ENCODE assay signal across 14 cellular contexts in the genomic region with DNA sequence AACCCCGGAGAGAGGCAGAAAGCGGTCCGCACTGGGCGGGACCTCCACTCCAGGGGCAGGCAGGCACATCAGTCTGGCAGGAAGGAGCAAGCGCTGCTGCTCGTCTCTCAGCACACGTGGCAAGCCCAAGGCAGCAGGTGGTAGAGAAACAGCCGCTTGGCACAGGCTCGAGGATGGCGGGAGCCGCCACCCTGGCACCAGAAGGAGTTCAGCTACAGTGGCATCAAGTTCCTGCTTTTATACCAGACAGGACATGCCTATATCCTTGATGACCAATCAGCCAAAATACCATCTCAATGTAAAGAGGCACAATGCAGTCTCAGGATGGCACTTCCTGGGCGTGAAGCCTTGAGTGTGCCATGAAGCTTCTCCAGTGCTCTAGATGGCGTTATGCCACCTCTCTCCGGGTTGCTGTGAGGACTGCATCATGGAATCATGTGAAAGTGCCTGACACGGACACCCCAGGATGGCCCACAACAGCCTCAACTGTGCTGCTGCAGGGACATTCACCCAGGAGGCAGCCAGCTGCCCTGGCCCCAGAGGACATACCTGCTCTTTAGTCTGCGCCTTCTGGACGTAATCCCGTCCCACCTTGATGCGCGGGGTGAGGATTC.
DNase-seq lines count a peak whose midpoint lies in the region; ATAC-seq, FAIRE-seq and TF ChIP-seq lines count a peak whose summit lies in the region.
"Had no signal": no experiment of that assay in that cellular context is flagged by ENCODE, and none has a peak within 500 bp of the region (broad histone marks: within the 10 kb centered on the region; RNA-seq: fewer than 3 reads in every experiment).

No MANE protein-coding gene starts in this region.

- intact Hi-C loops in activated T-helper 1 cell treated with anti-CD3 and anti-CD28 coated beads, Interleukin-12 subunit alpha, Interleukin-12 subunit beta, Interleukin-2, Interleukin-4 antibody, amounts not matched to agents 30 ng/mL and 10 ng/mL and 1 ng/mL, durations not matched to agents 14 hours and 24 hours and 36 hours (cut with micrococcal nuclease), result no loop called here

- no peak for DNase-seq in activated CD4-positive, alpha-beta T cell treated with anti-CD3 and anti-CD28 coated beads, Interleukin-2, amount 10 ng/mL, durations not matched to agents 7 days and 5 days
- no peak for DNase-seq in activated CD4-positive, alpha-beta T cell treated with anti-CD3 and anti-CD28 coated beads, Interleukin-2, amount 50 U/mL, for 1 hour
- no peak for DNase-seq in activated T-helper 1 cell treated with anti-CD3 and anti-CD28 coated beads, Interleukin-12 subunit alpha, Interleukin-12 subunit beta, Interleukin-2, Interleukin-4 antibody, amounts not matched to agents 30 ng/mL and 10 ng/mL and 1 ng/mL, durations not matched to agents 14 hours and 24 hours and 36 hours (ENCODE audit: low spot score)
- DNase-seq in left lobe of liver (ENCODE audit: low spot score) (no peak), D721Med (ENCODE audit: insufficient read length, low spot score) (no peak), NCI-H2107 (lab: John Stamatoyannopoulos, UW) (no peak)
- DNase-seq in stimulated activated naive CD8-positive, alpha-beta T cell treated with anti-CD3 and anti-CD28 coated beads, Interleukin-15, amount 100 ng/mL, for 72 hours, result no peak
- DNase-seq in stimulated activated CD4-positive, alpha-beta T cell treated with anti-CD3 and anti-CD28 coated beads, Interleukin-15, amount 100 ng/mL, for 24 hours, result no peak
- DNase-seq: ACHN; activated CD4-positive, alpha-beta T cell treated with anti-CD3 and anti-CD28 coated beads, Interleukin-2, amount 10 ng/mL, durations not matched to agents 24 days and 14 days; NCI-H1436; NK-92 treated with Interleukin-12 subunit alpha and Interleukin-12 subunit beta, amount 100 ng/mL, for 24 hours; SW 1271 had no signal

- peaks cover 3% of the 10 kb centered on the region for H3K4me1 Mint-ChIP-seq in activated CD4-positive, alpha-beta T cell treated with anti-CD3 and anti-CD28 coated beads, Interleukin-2, amount 10 ng/mL, durations not matched to agents 7 days and 5 days
- peaks cover 5% of the 10 kb centered on the region for H3K4me1 Mint-ChIP-seq in activated T-helper 1 cell treated with anti-CD3 and anti-CD28 coated beads, Interleukin-12 subunit alpha, Interleukin-12 subunit beta, Interleukin-2, Interleukin-4 antibody, amounts not matched to agents 30 ng/mL and 10 ng/mL and 1 ng/mL, durations not matched to agents 14 hours and 24 hours and 36 hours (ENCODE audit: low read depth)
- peaks cover 17% of the 10 kb centered on the region for H3K4me1 Mint-ChIP-seq in stimulated activated naive CD8-positive, alpha-beta T cell treated with anti-CD3 and anti-CD28 coated beads, Interleukin-15, amount 100 ng/mL, for 72 hours

- peak overlapping the region; percentile 17 for H3K27ac Mint-ChIP-seq in activated CD4-positive, alpha-beta T cell treated with anti-CD3 and anti-CD28 coated beads, Interleukin-2, amount 10 ng/mL, durations not matched to agents 7 days and 5 days
- H3K27ac Mint-ChIP-seq in activated T-helper 1 cell treated with anti-CD3 and anti-CD28 coated beads, Interleukin-12 subunit alpha, Interleukin-12 subunit beta, Interleukin-2, Interleukin-4 antibody, amounts not matched to agents 30 ng/mL and 10 ng/mL and 1 ng/mL, durations not matched to agents 14 hours and 24 hours and 36 hours, result peak overlapping the region; percentile 12
- H3K27ac Mint-ChIP-seq in stimulated activated naive CD8-positive, alpha-beta T cell treated with anti-CD3 and anti-CD28 coated beads, Interleukin-15, amount 100 ng/mL, for 72 hours, result peak overlapping the region; percentile 78 to 85

- no peak for FAIRE-seq in D721Med (lab: Jason Lieb, UNC)
- FAIRE-seq: endometrium had no signal

- H3K36me3 Mint-ChIP-seq in activated CD4-positive, alpha-beta T cell treated with anti-CD3 and anti-CD28 coated beads, Interleukin-2, amount 10 ng/mL, durations not matched to agents 7 days and 5 days (ENCODE audit: low read depth), result peaks cover 66% of the 10 kb centered on the region
- H3K36me3 Mint-ChIP-seq in activated T-helper 1 cell treated with anti-CD3 and anti-CD28 coated beads, Interleukin-12 subunit alpha, Interleukin-12 subunit beta, Interleukin-2, Interleukin-4 antibody, amounts not matched to agents 30 ng/mL and 10 ng/mL and 1 ng/mL, durations not matched to agents 14 hours and 24 hours and 36 hours (ENCODE audit: low read depth), result peaks cover 54% of the 10 kb centered on the region

- TF ChIP-seq CTCF in D721Med (IDR thresholded peaks at IDR 0.05; ENCODE audit: insufficient read depth, missing control alignments), result no peak

- POLR2A ChIA-PET in activated CD4-positive, alpha-beta T cell treated with anti-CD3 and anti-CD28 coated beads, Interleukin-2, amount 10 ng/mL, durations not matched to agents 7 days and 5 days (lab: Charles Lee), result no interaction called here

- H3K27me3 Mint-ChIP-seq in activated CD4-positive, alpha-beta T cell treated with anti-CD3 and anti-CD28 coated beads, Interleukin-2, amount 10 ng/mL, durations not matched to agents 7 days and 5 days, result no peaks in the 10 kb centered on the region
- no peaks in the 10 kb centered on the region for H3K27me3 Mint-ChIP-seq in activated T-helper 1 cell treated with anti-CD3 and anti-CD28 coated beads, Interleukin-12 subunit alpha, Interleukin-12 subunit beta, Interleukin-2, Interleukin-4 antibody, amounts not matched to agents 30 ng/mL and 10 ng/mL and 1 ng/mL, durations not matched to agents 14 hours and 24 hours and 36 hours (ENCODE audit: insufficient read depth)
- no peaks in the 10 kb centered on the region for H3K27me3 Mint-ChIP-seq in stimulated activated naive CD8-positive, alpha-beta T cell treated with anti-CD3 and anti-CD28 coated beads, Interleukin-15, amount 100 ng/mL, for 72 hours
- H3K27me3 Mint-ChIP-seq: activated CD4-positive, alpha-beta T cell treated with anti-CD3 and anti-CD28 coated beads, Interleukin-2, amount 10 ng/mL, durations not matched to agents 24 days and 14 days had no signal

- H3K4me3 Mint-ChIP-seq in activated CD4-positive, alpha-beta T cell treated with anti-CD3 and anti-CD28 coated beads, Interleukin-2, amount 10 ng/mL, durations not matched to agents 7 days and 5 days, result no peak overlapping the region
- no peak overlapping the region for H3K4me3 Mint-ChIP-seq in activated T-helper 1 cell treated with anti-CD3 and anti-CD28 coated beads, Interleukin-12 subunit alpha, Interleukin-12 subunit beta, Interleukin-2, Interleukin-4 antibody, amounts not matched to agents 30 ng/mL and 10 ng/mL and 1 ng/mL, durations not matched to agents 14 hours and 24 hours and 36 hours
- no peak overlapping the region for H3K4me3 Mint-ChIP-seq in stimulated activated naive CD8-positive, alpha-beta T cell treated with anti-CD3 and anti-CD28 coated beads, Interleukin-15, amount 100 ng/mL, for 72 hours
- H3K4me3 Mint-ChIP-seq: activated CD4-positive, alpha-beta T cell treated with anti-CD3 and anti-CD28 coated beads, Interleukin-2, amount 10 ng/mL, durations not matched to agents 24 days and 14 days had no signal

- CTCF ChIA-PET in activated CD4-positive, alpha-beta T cell treated with anti-CD3 and anti-CD28 coated beads, Interleukin-2, amount 10 ng/mL, durations not matched to agents 7 days and 5 days (lab: Charles Lee), result interaction anchor here (0.8 to 2.3 kb wide), 4 partner anchors 11 to 140 kb away, joined by 3 to 9 read pairs (median 5); no protein-coding TSS in a partner anchor

- no peaks in the 10 kb centered on the region for H3K9me3 Mint-ChIP-seq in activated CD4-positive, alpha-beta T cell treated with anti-CD3 and anti-CD28 coated beads, Interleukin-2, amount 10 ng/mL, durations not matched to agents 7 days and 5 days
- H3K9me3 Mint-ChIP-seq in activated T-helper 1 cell treated with anti-CD3 and anti-CD28 coated beads, Interleukin-12 subunit alpha, Interleukin-12 subunit beta, Interleukin-2, Interleukin-4 antibody, amounts not matched to agents 30 ng/mL and 10 ng/mL and 1 ng/mL, durations not matched to agents 14 hours and 24 hours and 36 hours, result no peaks in the 10 kb centered on the region
- H3K9me3 Mint-ChIP-seq in stimulated activated naive CD8-positive, alpha-beta T cell treated with anti-CD3 and anti-CD28 coated beads, Interleukin-15, amount 100 ng/mL, for 72 hours, result no peaks in the 10 kb centered on the region
- H3K9me3 Mint-ChIP-seq: activated CD4-positive, alpha-beta T cell treated with anti-CD3 and anti-CD28 coated beads, Interleukin-2, amount 10 ng/mL, durations not matched to agents 24 days and 14 days had no signal

- peak; percentile 35 for ATAC-seq in left lobe of liver
- ATAC-seq in stimulated activated naive CD8-positive, alpha-beta T cell treated with anti-CD3 and anti-CD28 coated beads, Interleukin-15, amount 100 ng/mL, for 72 hours, result no peak

Comparison
In these comparisons a context has a peak if more than half of its experiments do, and no peak if none do; other contexts are left out.
1. H3K27ac Mint-ChIP-seq: peak in every context shown above with its lines; median percentile 82 in stimulated activated naive CD8-positive, alpha-beta T cell treated with anti-CD3 and anti-CD28 coated beads, Interleukin-15, amount 100 ng/mL, for 72 hours; 17 in activated CD4-positive, alpha-beta T cell treated with anti-CD3 and anti-CD28 coated beads, Interleukin-2, amount 10 ng/mL, durations not matched to agents 7 days and 5 days; 12 in activated T-helper 1 cell treated with anti-CD3 and anti-CD28 coated beads, Interleukin-12 subunit alpha, Interleukin-12 subunit beta, Interleukin-2, Interleukin-4 antibody, amounts not matched to agents 30 ng/mL and 10 ng/mL and 1 ng/mL, durations not matched to agents 14 hours and 24 hours and 36 hours.